ENCODE assay signal across 1 cellular context in genomic region chr16:28873543-28874201, GRCh38.
TF ChIP-seq lines count a peak whose summit lies in the region.

No MANE protein-coding gene starts in this region.

TF ChIP-seq in HepG2, 621 proteins besides CTCF, POLR2A, EP300 and RAD21 (continued from another document):
- no peak for TF ChIP-seq ZNF225 (CRISPR knock-in tag; IDR thresholded peaks at IDR 0.05)
- TF ChIP-seq GLI4 (CRISPR knock-in tag; IDR thresholded peaks at IDR 0.05; ENCODE audit: borderline replicate concordance): no peak
- no peak for TF ChIP-seq U2AF1 (optimal IDR thresholded peaks at IDR 0.05; ENCODE audit: low read depth, low read length)
- no peak for TF ChIP-seq ZNF883 (CRISPR knock-in tag; IDR thresholded peaks at IDR 0.05; ENCODE audit: not compliant biosample characterization)
- no peak for TF ChIP-seq CC2D1A (CRISPR knock-in tag; IDR thresholded peaks at IDR 0.05)
- TF ChIP-seq ASH2L (IDR thresholded peaks at IDR 0.05; ENCODE audit: insufficient read length, low read depth, low read length): no peak
- no peak for TF ChIP-seq ZNF17 (CRISPR knock-in tag; IDR thresholded peaks at IDR 0.05)
- no peak for TF ChIP-seq ZNF780A (CRISPR knock-in tag; IDR thresholded peaks at IDR 0.05)
